Comparison of ENCODE assay signal across 1 cellular context in the genomic region with DNA sequence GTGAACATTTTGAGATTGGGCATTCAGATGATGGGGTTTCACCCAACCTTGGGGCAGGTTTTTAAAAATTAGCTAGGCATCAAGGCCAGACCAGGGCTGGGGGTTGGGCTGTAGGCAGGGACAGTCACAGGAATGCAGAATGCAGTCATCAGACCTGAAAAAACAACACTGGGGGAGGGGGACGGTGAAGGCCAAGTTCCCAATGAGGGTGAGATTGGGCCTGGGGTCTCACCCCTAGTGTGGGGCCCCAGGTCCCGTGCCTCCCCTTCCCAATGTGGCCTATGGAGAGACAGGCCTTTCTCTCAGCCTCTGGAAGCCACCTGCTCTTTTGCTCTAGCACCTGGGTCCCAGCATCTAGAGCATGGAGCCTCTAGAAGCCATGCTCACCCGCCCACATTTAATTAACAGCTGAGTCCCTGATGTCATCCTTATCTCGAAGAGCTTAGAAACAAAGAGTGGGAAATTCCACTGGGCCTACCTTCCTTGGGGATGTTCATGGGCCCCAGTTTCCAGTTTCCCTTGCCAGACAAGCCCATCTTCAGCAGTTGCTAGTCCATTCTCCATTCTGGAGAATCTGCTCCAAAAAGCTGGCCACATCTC.
A peak's percentile ranks its signal among the peaks of the same experiment; 100 is the strongest.
TF ChIP-seq lines count a peak whose summit lies in the region.

No MANE protein-coding gene starts in this region.

TF ChIP-seq in HepG2, 621 proteins besides CTCF, POLR2A, EP300 and RAD21 (continued from another document and continues in another):
- no peak for TF ChIP-seq MTF2 (CRISPR knock-in tag; IDR thresholded peaks at IDR 0.05; ENCODE audit: borderline replicate concordance)
- 0 out of 2 replicates have a peak, but pooled peaks have one; percentile 33 for TF ChIP-seq KDM5B (CRISPR knock-in tag; IDR thresholded peaks at IDR 0.05; ENCODE audit: borderline replicate concordance)
- TF ChIP-seq PAX8 (CRISPR knock-in tag; IDR thresholded peaks at IDR 0.05; ENCODE audit: borderline replicate concordance): no peak
- TF ChIP-seq ELK4 (CRISPR knock-in tag; IDR thresholded peaks at IDR 0.05; ENCODE audit: borderline replicate concordance): no peak
- no peak for TF ChIP-seq CC2D1A (CRISPR knock-in tag; IDR thresholded peaks at IDR 0.05)
- peak; percentile 24; the same call in 1 of the 2 replicates for TF ChIP-seq TFAP4 (IDR thresholded peaks at IDR 0.05; ENCODE audit: borderline replicate concordance, low read depth)
- TF ChIP-seq, protein P1, sequence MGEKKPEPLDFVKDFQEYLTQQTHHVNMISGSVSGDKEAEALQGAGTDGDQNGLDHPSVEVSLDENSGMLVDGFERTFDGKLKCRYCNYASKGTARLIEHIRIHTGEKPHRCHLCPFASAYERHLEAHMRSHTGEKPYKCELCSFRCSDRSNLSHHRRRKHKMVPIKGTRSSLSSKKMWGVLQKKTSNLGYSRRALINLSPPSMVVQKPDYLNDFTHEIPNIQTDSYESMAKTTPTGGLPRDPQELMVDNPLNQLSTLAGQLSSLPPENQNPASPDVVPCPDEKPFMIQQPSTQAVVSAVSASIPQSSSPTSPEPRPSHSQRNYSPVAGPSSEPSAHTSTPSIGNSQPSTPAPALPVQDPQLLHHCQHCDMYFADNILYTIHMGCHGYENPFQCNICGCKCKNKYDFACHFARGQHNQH (CRISPR knock-in tag; IDR thresholded peaks at IDR 0.05): peak; percentile 50; the same call in 1 of the 2 replicates
- no peak for TF ChIP-seq ZNF263 (CRISPR knock-in tag; IDR thresholded peaks at IDR 0.05)
- peak; percentile 95 for TF ChIP-seq ZNF281 (CRISPR knock-in tag; IDR thresholded peaks at IDR 0.05; ENCODE audit: borderline replicate concordance)
- 0 out of 2 replicates have a peak, but pooled peaks have one; percentile 36 for TF ChIP-seq ZBTB37 (CRISPR knock-in tag; IDR thresholded peaks at IDR 0.05)
- no peak for TF ChIP-seq ZNF138 (CRISPR knock-in tag; IDR thresholded peaks at IDR 0.05; ENCODE audit: low read depth)
- TF ChIP-seq ZNF788 (CRISPR knock-in tag; IDR thresholded peaks at IDR 0.05; ENCODE audit: borderline replicate concordance): peak; percentile 50; the same call in 1 of the 2 replicates
- TF ChIP-seq CREB1 (IDR thresholded peaks at IDR 0.05): no peak
- TF ChIP-seq CREB1 (CRISPR knock-in tag; IDR thresholded peaks at IDR 0.05): peak; percentile 32; the same call in 1 of the 2 replicates
- TF ChIP-seq, protein P2, sequence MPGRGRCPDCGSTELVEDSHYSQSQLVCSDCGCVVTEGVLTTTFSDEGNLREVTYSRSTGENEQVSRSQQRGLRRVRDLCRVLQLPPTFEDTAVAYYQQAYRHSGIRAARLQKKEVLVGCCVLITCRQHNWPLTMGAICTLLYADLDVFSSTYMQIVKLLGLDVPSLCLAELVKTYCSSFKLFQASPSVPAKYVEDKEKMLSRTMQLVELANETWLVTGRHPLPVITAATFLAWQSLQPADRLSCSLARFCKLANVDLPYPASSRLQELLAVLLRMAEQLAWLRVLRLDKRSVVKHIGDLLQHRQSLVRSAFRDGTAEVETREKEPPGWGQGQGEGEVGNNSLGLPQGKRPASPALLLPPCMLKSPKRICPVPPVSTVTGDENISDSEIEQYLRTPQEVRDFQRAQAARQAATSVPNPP (CRISPR knock-in tag; IDR thresholded peaks at IDR 0.05): no peak
- TF ChIP-seq RCOR2 (CRISPR knock-in tag; IDR thresholded peaks at IDR 0.05): no peak
- no peak for TF ChIP-seq BRD4 (CRISPR knock-in tag; IDR thresholded peaks at IDR 0.05)
- no peak for TF ChIP-seq ELF1 (CRISPR knock-in tag; IDR thresholded peaks at IDR 0.05)
- TF ChIP-seq SNAPC5 (CRISPR knock-in tag; IDR thresholded peaks at IDR 0.05; ENCODE audit: borderline replicate concordance): no peak
- peak; percentile 35; the same call in 1 of the 2 replicates for TF ChIP-seq ZNF816 (CRISPR knock-in tag; IDR thresholded peaks at IDR 0.05; ENCODE audit: borderline replicate concordance)
- TF ChIP-seq SAP130 (CRISPR knock-in tag; IDR thresholded peaks at IDR 0.05; ENCODE audit: low read depth): peak; percentile 47; the same call in 1 of the 2 replicates
- TF ChIP-seq, protein P3, sequence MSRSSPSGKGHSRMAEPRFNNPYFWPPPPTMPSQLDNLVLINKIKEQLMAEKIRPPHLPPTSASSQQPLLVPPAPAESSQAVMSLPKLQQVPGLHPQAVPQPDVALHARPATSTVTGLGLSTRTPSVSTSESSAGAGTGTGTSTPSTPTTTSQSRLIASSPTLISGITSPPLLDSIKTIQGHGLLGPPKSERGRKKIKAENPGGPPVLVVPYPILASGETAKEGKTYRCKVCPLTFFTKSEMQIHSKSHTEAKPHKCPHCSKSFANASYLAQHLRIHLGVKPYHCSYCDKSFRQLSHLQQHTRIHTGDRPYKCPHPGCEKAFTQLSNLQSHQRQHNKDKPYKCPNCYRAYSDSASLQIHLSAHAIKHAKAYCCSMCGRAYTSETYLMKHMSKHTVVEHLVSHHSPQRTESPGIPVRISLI (CRISPR knock-in tag; IDR thresholded peaks at IDR 0.05; ENCODE audit: borderline replicate concordance): peak; percentile 67
- TF ChIP-seq TFE3 (CRISPR knock-in tag; IDR thresholded peaks at IDR 0.05): peak; percentile 82; the same call in 1 of the 2 replicates
- TF ChIP-seq ZBTB7A (CRISPR knock-in tag; IDR thresholded peaks at IDR 0.05): 0 out of 2 replicates have a peak, but pooled peaks have one; percentile 64
- no peak for TF ChIP-seq HMG20B (CRISPR knock-in tag; conservative IDR thresholded peaks at IDR 0.05)
- TF ChIP-seq IKZF4 (CRISPR knock-in tag; IDR thresholded peaks at IDR 0.05; ENCODE audit: borderline replicate concordance, low read depth, not compliant biosample characterization): peak; percentile 65
- 0 out of 2 replicates have a peak, but pooled peaks have one; percentile 59 for TF ChIP-seq NCOA1 (CRISPR knock-in tag; IDR thresholded peaks at IDR 0.05)
- TF ChIP-seq ATF3 (CRISPR knock-in tag; IDR thresholded peaks at IDR 0.05): 0 out of 2 replicates have a peak, but pooled peaks have one; percentile 47
- TF ChIP-seq, protein P4, sequence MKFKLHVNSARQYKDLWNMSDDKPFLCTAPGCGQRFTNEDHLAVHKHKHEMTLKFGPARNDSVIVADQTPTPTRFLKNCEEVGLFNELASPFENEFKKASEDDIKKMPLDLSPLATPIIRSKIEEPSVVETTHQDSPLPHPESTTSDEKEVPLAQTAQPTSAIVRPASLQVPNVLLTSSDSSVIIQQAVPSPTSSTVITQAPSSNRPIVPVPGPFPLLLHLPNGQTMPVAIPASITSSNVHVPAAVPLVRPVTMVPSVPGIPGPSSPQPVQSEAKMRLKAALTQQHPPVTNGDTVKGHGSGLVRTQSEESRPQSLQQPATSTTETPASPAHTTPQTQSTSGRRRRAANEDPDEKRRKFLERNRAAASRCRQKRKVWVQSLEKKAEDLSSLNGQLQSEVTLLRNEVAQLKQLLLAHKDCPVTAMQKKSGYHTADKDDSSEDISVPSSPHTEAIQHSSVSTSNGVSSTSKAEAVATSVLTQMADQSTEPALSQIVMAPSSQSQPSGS (CRISPR knock-in tag; IDR thresholded peaks at IDR 0.05): no peak
- TF ChIP-seq SALL1 (CRISPR knock-in tag; IDR thresholded peaks at IDR 0.05): peak; percentile 61; the same call in 1 of the 2 replicates
- TF ChIP-seq NCOA2 (CRISPR knock-in tag; IDR thresholded peaks at IDR 0.05): peak; percentile 45; the same call in 1 of the 2 replicates
- TF ChIP-seq, protein P5, sequence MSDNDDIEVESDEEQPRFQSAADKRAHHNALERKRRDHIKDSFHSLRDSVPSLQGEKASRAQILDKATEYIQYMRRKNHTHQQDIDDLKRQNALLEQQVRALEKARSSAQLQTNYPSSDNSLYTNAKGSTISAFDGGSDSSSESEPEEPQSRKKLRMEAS (IDR thresholded peaks at IDR 0.05): peak; percentile 28; the same call in 1 of the 2 replicates
- no peak for TF ChIP-seq SMAD1 (CRISPR knock-in tag; IDR thresholded peaks at IDR 0.05; ENCODE audit: borderline replicate concordance, low read depth)
- 0 out of 2 replicates have a peak, but pooled peaks have one; percentile 62 for TF ChIP-seq FOXO4 (CRISPR knock-in tag; conservative IDR thresholded peaks at IDR 0.05)
- peak; percentile 32; the same call in 1 of the 2 replicates for TF ChIP-seq HDAC1 (CRISPR knock-in tag; IDR thresholded peaks at IDR 0.05)
- TF ChIP-seq NFATC3 (CRISPR knock-in tag; IDR thresholded peaks at IDR 0.05): no peak
- no peak for TF ChIP-seq FLYWCH1 (CRISPR knock-in tag; IDR thresholded peaks at IDR 0.05)
- TF ChIP-seq ZNF597 (CRISPR knock-in tag; IDR thresholded peaks at IDR 0.05): no peak
- TF ChIP-seq HNF4A (CRISPR knock-in tag; IDR thresholded peaks at IDR 0.05): peak; percentile 44
